ENCODE assay signal across 3 cellular contexts in genomic region chr2:37349376-37349775, GRCh38.
TF ChIP-seq lines count a peak whose summit lies in the region.

No MANE protein-coding gene starts in this region.

TF ChIP-seq in A549, 52 proteins besides CTCF, POLR2A, EP300 and RAD21:
- TF ChIP-seq KDM5A (IDR thresholded peaks at IDR 0.05) (no peak), NR3C1 (IDR thresholded peaks at IDR 0.05) (no peak), HOXA7 (CRISPR knock-in tag; IDR thresholded peaks at IDR 0.05) (no peak)

TF ChIP-seq in GM23338, 12 proteins besides CTCF, POLR2A, EP300 and RAD21:
- no peak for TF ChIP-seq REST (IDR thresholded peaks at IDR 0.05; ENCODE audit: unreplicated experiment)
- TF ChIP-seq CREB1 (CRISPR knock-in tag; IDR thresholded peaks at IDR 0.05; ENCODE audit: low read depth), result no peak
- no peak for TF ChIP-seq ETS1 (IDR thresholded peaks at IDR 0.05)
- TF ChIP-seq ZNF331 (CRISPR knock-in tag; IDR thresholded peaks at IDR 0.05; ENCODE audit: low read depth), result no peak
- no peak for TF ChIP-seq ZNF114 (CRISPR knock-in tag; IDR thresholded peaks at IDR 0.05)
- no peak for TF ChIP-seq ZNF462 (CRISPR knock-in tag; IDR thresholded peaks at IDR 0.05)
- TF ChIP-seq EZH2 (IDR thresholded peaks at IDR 0.05; ENCODE audit: low read depth, unreplicated experiment), result no peak
- no peak for TF ChIP-seq STAT1 (IDR thresholded peaks at IDR 0.05; ENCODE audit: unreplicated experiment)
- no peak for TF ChIP-seq NANOG (IDR thresholded peaks at IDR 0.05; ENCODE audit: borderline replicate concordance)

TF ChIP-seq in K562, 482 proteins besides CTCF, POLR2A, EP300 and RAD21:
- no peak for TF ChIP-seq ZNF75A (CRISPR knock-in tag; IDR thresholded peaks at IDR 0.05)
- TF ChIP-seq RFX1 (IDR thresholded peaks at IDR 0.05), result peak; percentile 36
